12 cellular contexts compared by ENCODE assay signal in genomic region chr1:31412205-31412604, GRCh38. TPM values are rescaled to one million over a fixed set of nuclear protein-coding genes. Genes with fewer than 3 reads are reported as not detected.
DNase-seq lines count a peak whose midpoint lies in the region; ATAC-seq, FAIRE-seq and TF ChIP-seq lines count a peak whose summit lies in the region.
"Had no signal": no experiment of that assay in that cellular context is flagged by ENCODE, and none has a peak within 500 bp of the region (broad histone marks: within the 10 kb centered on the region; RNA-seq: fewer than 3 reads in every experiment).

No MANE protein-coding gene starts in this region.

- POLR2A ChIA-PET in HCT116 (lab: Charles Lee): interaction anchor here (0.7 kb wide), 1 partner anchor 15 kb away, joined by 3 read pairs; no protein-coding TSS in a partner anchor
- POLR2A ChIA-PET in naive thymus-derived CD8-positive, alpha-beta T cell (lab: Charles Lee): no interaction called here

- H3K27ac ChIP-seq in BLaER1 treated with 17β-estradiol and CSF1 and Interleukin-3, amounts not matched to agents 10 nM and 100 nM: no peak overlapping the region
- H3K27ac ChIP-seq in HCT116 (ENCODE audit: low read depth, low read length): no peak overlapping the region
- H3K27ac ChIP-seq in astrocyte (ENCODE audit: low read depth, low read length): no peak overlapping the region
- no peak overlapping the region for H3K27ac ChIP-seq in aorta (ENCODE audit: low read depth in 1 of 2, low read length in 2 of 2)
- H3K27ac ChIP-seq: tibial nerve had no signal

- peaks cover 4 to 27% (median 19%) of the 10 kb centered on the region in 10 experiments; a peak in 17 of 20 replicates for H3K4me1 ChIP-seq in BLaER1 treated with 17β-estradiol and CSF1 and Interleukin-3, amounts not matched to agents 10 nM and 100 nM
- H3K4me1 ChIP-seq in HCT116 (ENCODE audit: control insufficient read depth in 1 of 2, insufficient read depth in 2 of 2, low read length in 2 of 2) (peaks cover 8 to 37% of the 10 kb centered on the region in 2 experiments; a peak in 3 of 4 replicates), astrocyte (ENCODE audit: insufficient read depth, low read length) (peaks cover 14% of the 10 kb centered on the region), aorta (ENCODE audit: control insufficient read depth in 1 of 2, insufficient read depth in 2 of 2, low read length in 2 of 2) (no peaks in the 10 kb centered on the region)

- ATAC-seq in HCT116 (no peak), aorta (ENCODE audit: low FRiP score) (no peak), GM21381 (IDR thresholded peaks at IDR 0.05; ENCODE audit: unreplicated experiment) (no peak), SK-N-SH treated with all-trans-retinoic acid at 6 μM for 48 hours (no peak)
- no peak for ATAC-seq in naive thymus-derived CD8-positive, alpha-beta T cell

- peaks cover 10% of the 10 kb centered on the region for H3K4me1 Mint-ChIP-seq in astrocyte (ENCODE audit: low read depth, unreplicated experiment)
- peaks cover 8 to 15% (median 10%) of the 10 kb centered on the region in 4 donors for H3K4me1 Mint-ChIP-seq in naive thymus-derived CD8-positive, alpha-beta T cell

- 59 to 60% methylated on average over 2 of the region's 2 CpGs for WGBS in aorta, 2 donors

- intact Hi-C loops in HCT116 (cut with micrococcal nuclease): no loop called here
- intact Hi-C loops in aorta (cut with DNase I): loop anchor here in 1 of 2 donors (10.0 kb wide), 1 partner anchor 117 kb away; the partner anchor contains the start of genes SNRNP40 and ZCCHC17

- TF ChIP-seq CTCF in HCT116 (IDR thresholded peaks at IDR 0.05 in 2 of 3, conservative IDR thresholded peaks at IDR 0.05 in 1 of 3; ENCODE audit: borderline replicate concordance in 1 of 3, insufficient read depth in 1 of 3, low read depth in 2 of 3, low read length in 2 of 3): no peak
- no peak for TF ChIP-seq CTCF in astrocyte (IDR thresholded peaks at IDR 0.05; ENCODE audit: insufficient read depth, low read depth, low read length)

- TF ChIP-seq POLR2A in HCT116 (IDR thresholded peaks at IDR 0.05; ENCODE audit: borderline replicate concordance, extremely low read depth, insufficient read depth, insufficient read length): no peak

- H3K27ac Mint-ChIP-seq in astrocyte (ENCODE audit: unreplicated experiment): no peak overlapping the region
- H3K27ac Mint-ChIP-seq in naive thymus-derived CD8-positive, alpha-beta T cell: peak overlapping the region in 1 of 10 donors; percentile 7

- FAIRE-seq in astrocyte (lab: Jason Lieb, UNC): no peak
- FAIRE-seq: GM12892 had no signal

- peaks cover 0 to 38% (median 6%) of the 10 kb centered on the region in 11 experiments; a peak in 12 of 22 replicates for H4K20me1 ChIP-seq in BLaER1 treated with 17β-estradiol and CSF1 and Interleukin-3, amounts not matched to agents 10 nM and 100 nM
- H4K20me1 ChIP-seq in HCT116 (ENCODE audit: insufficient read depth): no peaks in the 10 kb centered on the region
- peaks cover 10% of the 10 kb centered on the region for H4K20me1 ChIP-seq in astrocyte (ENCODE audit: insufficient read depth, low read length)

- no peaks in the 10 kb centered on the region for H3K9me3 Mint-ChIP-seq in astrocyte (ENCODE audit: unreplicated experiment)
- no peaks in the 10 kb centered on the region for H3K9me3 Mint-ChIP-seq in naive thymus-derived CD8-positive, alpha-beta T cell

- no peaks in the 10 kb centered on the region for H3K36me3 ChIP-seq in BLaER1 treated with 17β-estradiol and CSF1 and Interleukin-3, amounts not matched to agents 10 nM and 100 nM
- H3K36me3 ChIP-seq in HCT116 (ENCODE audit: control insufficient read depth in 1 of 2, insufficient read depth in 2 of 2, low read length in 2 of 2): no peaks in the 10 kb centered on the region
- no peaks in the 10 kb centered on the region for H3K36me3 ChIP-seq in astrocyte (ENCODE audit: insufficient read depth, low read length)
- H3K36me3 ChIP-seq in aorta (ENCODE audit: control insufficient read depth in 1 of 2, insufficient read depth in 2 of 2, low read length in 1 of 2): no peaks in the 10 kb centered on the region
- H3K36me3 ChIP-seq: tibial nerve had no signal

- DNase-seq in HCT116 (ENCODE audit: low read depth, low spot score): no peak
- DNase-seq in astrocyte (ENCODE audit: low read depth): no peak
- no peak for DNase-seq in naive thymus-derived CD8-positive, alpha-beta T cell
- no peak for DNase-seq in aorta
- DNase-seq in RPMI8226: no peak
- DNase-seq: islet precursor cell had no signal

- TF ChIP-seq RAD21 in HCT116 (IDR thresholded peaks at IDR 0.05; ENCODE audit: low read depth): no peak

- BruUV-seq in HCT116 (replicated peaks; lab: Mats Ljungman, UMichigan): no TSS peak

- peaks cover 40% of the 10 kb centered on the region for H3K27me3 Mint-ChIP-seq in astrocyte (ENCODE audit: low read depth, unreplicated experiment)
- peaks cover 44 to 80% (median 72%) of the 10 kb centered on the region in 5 donors for H3K27me3 Mint-ChIP-seq in naive thymus-derived CD8-positive, alpha-beta T cell

- no peak overlapping the region for H3K9ac ChIP-seq in BLaER1 treated with 17β-estradiol and CSF1 and Interleukin-3, amounts not matched to agents 10 nM and 100 nM
- H3K9ac ChIP-seq in HCT116 (ENCODE audit: low read length): no peak overlapping the region
- H3K9ac ChIP-seq in astrocyte (ENCODE audit: low read length): no peak overlapping the region

- peaks cover 5% of the 10 kb centered on the region for H3K36me3 Mint-ChIP-seq in astrocyte (ENCODE audit: low read depth, unreplicated experiment)
- peaks cover 0 to 2% (median 0%) of the 10 kb centered on the region in 3 donors for H3K36me3 Mint-ChIP-seq in naive thymus-derived CD8-positive, alpha-beta T cell

- peak overlapping the region; percentile 83 for H3K4me3 Mint-ChIP-seq in astrocyte (ENCODE audit: unreplicated experiment)
- H3K4me3 Mint-ChIP-seq in naive thymus-derived CD8-positive, alpha-beta T cell: peak overlapping the region; percentile 61 to 88 (median 81)

- H3K79me2 ChIP-seq in HCT116 (ENCODE audit: insufficient read depth, low read length) (peaks cover 13% of the 10 kb centered on the region; the same call in 1 of the 2 replicates), astrocyte (ENCODE audit: insufficient read depth, low read length) (peaks cover 6% of the 10 kb centered on the region)

- H3K9me3 ChIP-seq in BLaER1 treated with 17β-estradiol and CSF1 and Interleukin-3, amounts not matched to agents 10 nM and 100 nM (replicated peaks in 1 of 11): no peaks in the 10 kb centered on the region
- no peaks in the 10 kb centered on the region for H3K9me3 ChIP-seq in HCT116 (ENCODE audit: control insufficient read depth in 1 of 2, insufficient read depth in 1 of 2, low read depth in 1 of 2, low read length in 2 of 2)
- no peaks in the 10 kb centered on the region for H3K9me3 ChIP-seq in astrocyte (ENCODE audit: insufficient read depth, low read depth, low read length)
- no peaks in the 10 kb centered on the region for H3K9me3 ChIP-seq in aorta (ENCODE audit: control insufficient read depth, low read length)
- H3K9me3 ChIP-seq: tibial nerve had no signal

- peaks cover 49 to 68% (median 62%) of the 10 kb centered on the region in 11 experiments for H3K27me3 ChIP-seq in BLaER1 treated with 17β-estradiol and CSF1 and Interleukin-3, amounts not matched to agents 10 nM and 100 nM
- H3K27me3 ChIP-seq in HCT116 (ENCODE audit: insufficient read depth, low read length) (no peaks in the 10 kb centered on the region), astrocyte (ENCODE audit: insufficient read depth, low read length) (peaks cover 14% of the 10 kb centered on the region), aorta (ENCODE audit: control insufficient read depth in 1 of 2, insufficient read depth in 2 of 2, low read length in 1 of 2) (no peaks in the 10 kb centered on the region)

- no peaks in the 10 kb centered on the region for H3K9me2 ChIP-seq in HCT116 (ENCODE audit: insufficient read depth)

- H3K4me2 ChIP-seq in BLaER1 treated with 17β-estradiol and CSF1 and Interleukin-3, amounts not matched to agents 10 nM and 100 nM: peak overlapping the region in 10 of 11 experiments; percentile 91 to 100 (median 100); a peak in 14 of 22 replicates
- H3K4me2 ChIP-seq in HCT116 (ENCODE audit: low read length): peak overlapping the region; percentile 97
- H3K4me2 ChIP-seq in astrocyte (ENCODE audit: low read length): peak overlapping the region; percentile 96

- CTCF ChIA-PET in HCT116 (lab: Charles Lee): interaction anchor here (0.9 to 2.6 kb wide), 3 partner anchors 10 to 18 kb away, joined by 3 to 10 read pairs (median 6); no protein-coding TSS in a partner anchor

- RAD21 ChIA-PET in HCT116 (lab: Charles Lee; ENCODE audit: low non-redundant PET in 1 of 2, low total read pairs in 2 of 2, uncharacterized antibody in 2 of 2, unreplicated experiment in 2 of 2): no interaction called here

- H2AFZ ChIP-seq in HCT116 (ENCODE audit: low read depth, low read length, poor library complexity, severe bottlenecking): no peak overlapping the region
- H2AFZ ChIP-seq in astrocyte (ENCODE audit: low read depth, low read length): no peak overlapping the region

- H3K4me3 ChIP-seq in BLaER1 treated with 17β-estradiol and CSF1 and Interleukin-3, amounts not matched to agents 10 nM and 100 nM: peak overlapping the region in 3 of 10 experiments; percentile 67 to 70 (median 69); a peak in 1 of 20 replicates
- peak overlapping the region; percentile 38 to 98; a peak in 2 of 4 replicates for H3K4me3 ChIP-seq in HCT116 (replicated peaks in 1 of 2; ENCODE audit: low read depth in 1 of 2, low read length in 2 of 2)
- H3K4me3 ChIP-seq in astrocyte (ENCODE audit: insufficient read depth, low read depth, low read length): no peak overlapping the region
- no peak overlapping the region for H3K4me3 ChIP-seq in aorta (ENCODE audit: low read length in 2 of 2)

TF ChIP-seq in HCT116, 20 proteins besides CTCF, POLR2A, EP300 and RAD21:
- TF ChIP-seq EZH2 (IDR thresholded peaks at IDR 0.05): no peak

RNA-seq across cellular contexts. Expression of gene SERINC2, which starts 0.8 kb away (rescaled TPM):
- total RNA-seq in HCT116 (2021; ENCODE audit: unreplicated experiment) (50.1 TPM), astrocyte (29.4 and 30.4 TPM in 2 replicates), aorta (1 to 10 TPM; 2.5 to 3.7 TPM)
- polyA plus RNA-seq in HCT116 (2012): 90.0 and 93.0 TPM in 2 replicates
- not detected for total RNA-seq in naive thymus-derived CD8-positive, alpha-beta T cell
- polyA plus RNA-seq in naive thymus-derived CD8-positive, alpha-beta T cell: not detected
- polyA plus RNA-seq in aorta: 10 to 100 TPM in 1 of 2 donors, 1 to 10 TPM in 1; 3.3 to 20.7 TPM

RNA-seq across cellular contexts. Expression of gene FABP3, which starts 39.3 kb away (rescaled TPM):
- total RNA-seq in HCT116 (2021; ENCODE audit: unreplicated experiment) (not detected), astrocyte (13.5 and 20.4 TPM in 2 replicates), aorta (10 to 100 TPM; 30.8 to 82.0 TPM)
- 0.14 and 0.20 TPM in 2 replicates for polyA plus RNA-seq in HCT116 (2012)
- not detected for total RNA-seq in naive thymus-derived CD8-positive, alpha-beta T cell
- polyA plus RNA-seq in naive thymus-derived CD8-positive, alpha-beta T cell: not detected
- polyA plus RNA-seq in aorta: 10 to 100 TPM in 1 of 2 donors, 1 to 10 TPM in 1; 6.9 to 50.7 TPM
- total RNA-seq: SK-MEL-5 had no signal

Comparison
In these comparisons a context has a peak if more than half of its experiments do, and no peak if none do; other contexts are left out.
1. H3K4me3 ChIP-seq: peak in HCT116 (2 of 2); none in astrocyte (single experiment) and aorta (0 of 2).
2. RNA of gene FABP3, which starts 39.3 kb away (total RNA-seq): 30.8 to 82.0 TPM in aorta and 13.5 to 20.4 TPM in astrocyte; not detected in naive thymus-derived CD8-positive, alpha-beta T cell and not detected in HCT116 (single experiment); every median in the first group is over 10 times any median in the second.
3. Peak in every context shown above with its lines, with median percentiles within 50 percentile points of each other: H3K4me2 ChIP-seq.